8 cellular contexts compared by ENCODE assay signal in genomic region chr10:97543025-97543546, GRCh38. TPM values are rescaled to one million over a fixed set of nuclear protein-coding genes. Genes with fewer than 3 reads are reported as not detected.
DNase-seq lines count a peak whose midpoint lies in the region; ATAC-seq and TF ChIP-seq lines count a peak whose summit lies in the region.

No MANE protein-coding gene starts in this region.

- H3K4me3 ChIP-seq in A673 (ENCODE audit: low read depth, low read length, poor library complexity, severe bottlenecking): no peak overlapping the region

- ATAC-seq in GM19035 (IDR thresholded peaks at IDR 0.05; ENCODE audit: unreplicated experiment): no peak
- no peak for ATAC-seq in HG03378 (IDR thresholded peaks at IDR 0.05; ENCODE audit: unreplicated experiment)

- H3K27me3 ChIP-seq in A673 (replicated peaks; ENCODE audit: insufficient read depth, low read depth, low read length, poor library complexity): no peaks in the 10 kb centered on the region

- no peaks in the 10 kb centered on the region for H3K36me3 ChIP-seq in A673 (ENCODE audit: insufficient read depth, low read length, poor library complexity, severe bottlenecking)

- TF ChIP-seq CTCF in A673 (conservative IDR thresholded peaks at IDR 0.05; ENCODE audit: low read depth, low read length): no peak

- no peaks in the 10 kb centered on the region for H3K9me3 ChIP-seq in A673 (ENCODE audit: low read depth, low read length, poor library complexity, severe bottlenecking)

- BruUV-seq in A673 (replicated peaks; lab: Mats Ljungman, UMichigan): no TSS peak

- peaks cover 20% of the 10 kb centered on the region for H3K4me1 ChIP-seq in A673 (ENCODE audit: insufficient read depth, low read length, poor library complexity, severe bottlenecking)

- H3K27ac ChIP-seq in A673 (ENCODE audit: low read depth, low read length, poor library complexity, severe bottlenecking): peak overlapping the region; percentile 62

- DNase-seq in A673 (ENCODE audit: low spot score) (peak; percentile 68), HS-5 (ENCODE audit: low read depth) (peak; percentile 90), dermis blood vessel endothelial cell (peak; percentile 99), lung microvascular endothelial cell (ENCODE audit: low read depth in 2 of 2) (peak; percentile 95 to 100)
- DNase-seq in activated CD4-positive, alpha-beta T cell treated with anti-CD3 and anti-CD28 coated beads for 1 hour: peak; percentile 16
- peak; percentile 53 to 57 for DNase-seq in stimulated activated CD8-positive, alpha-beta memory T cell treated with anti-CD3 and anti-CD28 coated beads, Interleukin-15, amount 100 ng/mL, for 48 hours (ENCODE audit: low read depth in 2 of 2)

- POLR2A ChIA-PET in A673 (lab: Charles Lee; ENCODE audit: low non-redundant PET): no interaction called here

- CTCF ChIA-PET in A673 (lab: Charles Lee): no interaction called here

- intact Hi-C loops in A673 (cut with micrococcal nuclease; ENCODE audit: unreplicated experiment): no loop called here

RNA-seq across cellular contexts. Expression of gene ANKRD2, which starts 29.5 kb away (rescaled TPM):
- total RNA-seq in A673 (2021) (not detected in 2 replicates), dermis blood vessel endothelial cell (0.34 and 1.1 TPM in 2 replicates), lung microvascular endothelial cell (0.20 and 0.44 TPM in 2 replicates)

RNA-seq across cellular contexts. Expression of gene HOGA1, which starts 41.1 kb away (rescaled TPM):
- total RNA-seq in A673 (2021) (not detected in 2 replicates), dermis blood vessel endothelial cell (0.85 and 0.88 TPM in 2 replicates), lung microvascular endothelial cell (under 0.01 and 0.87 TPM in 2 replicates)

RNA-seq across cellular contexts. Expression of gene UBTD1, which starts 44.4 kb away (rescaled TPM):
- total RNA-seq in A673 (2021) (3.1 and 4.2 TPM in 2 replicates), dermis blood vessel endothelial cell (63.4 and 78.1 TPM in 2 replicates), lung microvascular endothelial cell (41.6 and 59.9 TPM in 2 replicates)

RNA-seq across cellular contexts. Expression of gene MMS19, which starts 44.9 kb away (rescaled TPM):
- 70.6 and 72.5 TPM in 2 replicates for total RNA-seq in A673 (2021)
- total RNA-seq in dermis blood vessel endothelial cell: 95.5 and 102 TPM in 2 replicates
- total RNA-seq in lung microvascular endothelial cell: 39.7 and 47.2 TPM in 2 replicates

RNA-seq across cellular contexts. Expression of gene C10orf62, which starts 46.4 kb away (rescaled TPM):
- total RNA-seq in A673 (2021) (not detected in 2 replicates), dermis blood vessel endothelial cell (0.09 and 0.34 TPM in 2 replicates), lung microvascular endothelial cell (not detected in 2 replicates)

Comparison
In these comparisons a context has a peak if more than half of its experiments do, and no peak if none do; other contexts are left out.
1. DNase-seq: peak in every context shown above with its lines; median percentile 99 in dermis blood vessel endothelial cell; 98 in lung microvascular endothelial cell; 90 in HS-5; 68 in A673; 55 in stimulated activated CD8-positive, alpha-beta memory T cell treated with anti-CD3 and anti-CD28 coated beads, Interleukin-15, amount 100 ng/mL, for 48 hours; 16 in activated CD4-positive, alpha-beta T cell treated with anti-CD3 and anti-CD28 coated beads for 1 hour.